In the genomic region with DNA sequence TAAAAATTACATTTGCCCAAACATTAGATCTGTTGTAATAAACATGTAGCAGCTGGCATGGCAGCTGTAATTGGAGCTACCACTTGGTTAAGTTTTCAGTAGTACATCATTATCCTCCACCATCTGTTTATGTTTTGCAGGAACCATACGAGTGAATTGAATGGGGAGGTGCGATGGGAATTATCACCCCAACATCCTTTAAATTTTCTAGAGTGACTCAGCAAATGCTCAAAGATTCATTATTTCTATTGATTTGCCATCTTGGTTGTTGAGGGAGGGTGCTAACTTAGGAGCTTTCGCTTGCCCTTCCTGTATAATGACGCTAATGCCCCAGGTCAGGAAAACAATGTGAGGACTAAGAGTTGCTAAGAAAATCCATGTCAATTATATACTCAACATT, we compare ENCODE assay signal across 25 cellular contexts. TPM values are rescaled to one million over a fixed set of nuclear protein-coding genes. Genes with fewer than 3 reads are reported as not detected.
DNase-seq lines count a peak whose midpoint lies in the region; ATAC-seq, FAIRE-seq and TF ChIP-seq lines count a peak whose summit lies in the region.
"Had no signal": no experiment of that assay in that cellular context is flagged by ENCODE, and none has a peak within 500 bp of the region (broad histone marks: within the 10 kb centered on the region; RNA-seq: fewer than 3 reads in every experiment).

No MANE protein-coding gene starts in this region.

- H3K36me3 ChIP-seq in K562 (ENCODE audit: control insufficient read depth, insufficient read depth, low read length), result no peaks in the 10 kb centered on the region
- H3K36me3 ChIP-seq: BLaER1, HAP-1, SJSA1 had no signal

- no peak overlapping the region for H3K4me2 ChIP-seq in K562 (ENCODE audit: insufficient read depth, low read length)
- H3K4me2 ChIP-seq: BLaER1, PC-9 had no signal

- no peak overlapping the region for H3K4me3 ChIP-seq in K562
- H3K4me3 ChIP-seq: BLaER1, HAP-1, PC-9, SJSA1 had no signal

- H3K79me2 ChIP-seq in K562 (ENCODE audit: control insufficient read depth, insufficient read depth, low read length), result no peaks in the 10 kb centered on the region

- H4K20me1 ChIP-seq in K562 (replicated peaks; ENCODE audit: control insufficient read depth, insufficient read depth, low read length), result no peaks in the 10 kb centered on the region
- H4K20me1 ChIP-seq: BLaER1 had no signal

- H3K27ac ChIP-seq in K562 (ENCODE audit: extremely low read depth, low read depth, low read length), result no peak overlapping the region
- H3K27ac ChIP-seq: 22Rv1, BLaER1, PC-9, SJSA1 had no signal

- no peak for FAIRE-seq in K562 (lab: Jason Lieb, UNC)
- FAIRE-seq: D721Med, G401.6 had no signal

- CTCF ChIA-PET in K562 (lab: Yijun Ruan, JAX; ENCODE audit: low intra/inter-chr PET ratio), result no interaction called here

- intact Hi-C loops in K562 (cut with micrococcal nuclease), result no loop called here

- POLR2A ChIA-PET in K562 (lab: Yijun Ruan, JAX), result interaction anchor here (2.7 kb wide), 1 partner anchor 9 kb away, joined by 14 read pairs; no protein-coding TSS in a partner anchor

- no peak overlapping the region for H2AFZ ChIP-seq in K562 (ENCODE audit: low read depth, low read length)
- H2AFZ ChIP-seq: PC-9 had no signal

- no peak for TF ChIP-seq POLR2A in K562 (conservative IDR thresholded peaks at IDR 0.05)

- WGBS in K562 (ENCODE audit: insufficient coverage, low coverage, missing lambda C conversion rate), result 74% methylated on average over 4 of the region's 4 CpGs

- peaks cover 24 to 29% of the 10 kb centered on the region in 2 experiments for H3K4me1 ChIP-seq in K562 (replicated peaks in 1 of 2; ENCODE audit: control insufficient read depth in 2 of 2, insufficient read depth in 2 of 2, low read length in 2 of 2)
- H3K4me1 ChIP-seq: HAP-1, SJSA1 had no signal

- BruUV-seq in K562 (replicated peaks; lab: Mats Ljungman, UMichigan), result no TSS peak

- no peak overlapping the region for H3K9ac ChIP-seq in K562 (ENCODE audit: insufficient read depth in 1 of 2, low read depth in 2 of 2, low read length in 2 of 2)
- H3K9ac ChIP-seq: BLaER1 had no signal

- no peak for TF ChIP-seq CTCF in K562 (IDR thresholded peaks at IDR 0.05 in 2 of 3, conservative IDR thresholded peaks at IDR 0.05 in 1 of 3; ENCODE audit: insufficient read depth in 2 of 3, low read depth in 1 of 3, low read length in 3 of 3)

- TF ChIP-seq RAD21 in K562 (CRISPR knock-in tag; conservative IDR thresholded peaks at IDR 0.05 in 1 of 2, IDR thresholded peaks at IDR 0.05 in 1 of 2), result no peak

- no peak for TF ChIP-seq EP300 in K562 (IDR thresholded peaks at IDR 0.05; ENCODE audit: low read length)

- 0 out of 2 replicates have a peak, but pooled peaks cover 6% of the 10 kb centered on the region for H3K9me3 ChIP-seq in K562 (replicated peaks; ENCODE audit: control insufficient read depth, insufficient read depth, low read depth, low read length)

- H3K27me3 ChIP-seq in K562 (ENCODE audit: control insufficient read depth in 2 of 2, insufficient read depth in 2 of 2, low read length in 2 of 2), result no peaks in the 10 kb centered on the region
- H3K27me3 ChIP-seq: BLaER1 had no signal

- in situ Hi-C loops in K562 (cut with MboI), result no loop called here

- ATAC-seq in K562 (no peak), SK-N-SH treated with all-trans-retinoic acid at 6 μM for 48 hours (no peak)
- ATAC-seq: Right ventricle myocardium inferior had no signal

- H3K9me1 ChIP-seq in K562 (ENCODE audit: control insufficient read depth, insufficient read depth, low read length), result no peaks in the 10 kb centered on the region

- DNase-seq in NCI-H2107 treated with DMSO at 0.1 percent for 48 hours (lab: John Stamatoyannopoulos, UW; ENCODE audit: unreplicated experiment) (peak; percentile 13), NCI-H2107 (lab: John Stamatoyannopoulos, UW) (no peak), NCI-H1694 (lab: John Stamatoyannopoulos, UW) (peak; percentile 91), NCI-H524 (lab: John Stamatoyannopoulos, UW) (peak; percentile 95 to 99), K562 (ENCODE audit: extremely low read depth in 1 of 4, low spot score in 3 of 4) (no peak), hypothalamus (lab: John Stamatoyannopoulos, UW) (no peak)
- DNase-seq in stimulated activated CD4-positive, alpha-beta T cell treated with anti-CD3 and anti-CD28 coated beads, Interleukin-12 subunit alpha, Interleukin-12 subunit beta, amount 100 ng/mL, for 4 hours, result no peak
- DNase-seq: CD4-positive, CD25-positive, alpha-beta regulatory T cell; GOT3; HFFc6; Karpas-422; NCI-H1092 treated with DMSO at 0.1 percent for 48 hours; NCI-H1436; NCI-H1930; NCI-H510A; NCI-H774; PC-9 had no signal

TF ChIP-seq in K562, 482 proteins besides CTCF, POLR2A, EP300 and RAD21:
- TF ChIP-seq, protein P1, sequence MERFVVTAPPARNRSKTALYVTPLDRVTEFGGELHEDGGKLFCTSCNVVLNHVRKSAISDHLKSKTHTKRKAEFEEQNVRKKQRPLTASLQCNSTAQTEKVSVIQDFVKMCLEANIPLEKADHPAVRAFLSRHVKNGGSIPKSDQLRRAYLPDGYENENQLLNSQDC (CRISPR knock-in tag; IDR thresholded peaks at IDR 0.05), result no peak
- TF ChIP-seq MAFG (tag; conservative IDR thresholded peaks at IDR 0.05), result peak; percentile 48
- 0 out of 2 replicates have a peak, but pooled peaks have one; percentile 27 for TF ChIP-seq NFE2L1 (tag; IDR thresholded peaks at IDR 0.05; ENCODE audit: borderline replicate concordance, low read depth)

TF ChIP-seq in SK-N-SH treated with all-trans-retinoic acid at 6 μM for 48 hours, 23 proteins besides CTCF, POLR2A, EP300 and RAD21:
- no peak for TF ChIP-seq OSR1 (CRISPR knock-in tag; IDR thresholded peaks at IDR 0.05)
- TF ChIP-seq, protein P2, sequence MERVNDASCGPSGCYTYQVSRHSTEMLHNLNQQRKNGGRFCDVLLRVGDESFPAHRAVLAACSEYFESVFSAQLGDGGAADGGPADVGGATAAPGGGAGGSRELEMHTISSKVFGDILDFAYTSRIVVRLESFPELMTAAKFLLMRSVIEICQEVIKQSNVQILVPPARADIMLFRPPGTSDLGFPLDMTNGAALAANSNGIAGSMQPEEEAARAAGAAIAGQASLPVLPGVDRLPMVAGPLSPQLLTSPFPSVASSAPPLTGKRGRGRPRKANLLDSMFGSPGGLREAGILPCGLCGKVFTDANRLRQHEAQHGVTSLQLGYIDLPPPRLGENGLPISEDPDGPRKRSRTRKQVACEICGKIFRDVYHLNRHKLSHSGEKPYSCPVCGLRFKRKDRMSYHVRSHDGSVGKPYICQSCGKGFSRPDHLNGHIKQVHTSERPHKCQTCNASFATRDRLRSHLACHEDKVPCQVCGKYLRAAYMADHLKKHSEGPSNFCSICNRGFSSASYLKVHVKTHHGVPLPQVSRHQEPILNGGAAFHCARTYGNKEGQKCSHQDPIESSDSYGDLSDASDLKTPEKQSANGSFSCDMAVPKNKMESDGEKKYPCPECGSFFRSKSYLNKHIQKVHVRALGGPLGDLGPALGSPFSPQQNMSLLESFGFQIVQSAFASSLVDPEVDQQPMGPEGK (CRISPR knock-in tag; IDR thresholded peaks at IDR 0.05; ENCODE audit: borderline replicate concordance), result no peak
- no peak for TF ChIP-seq SNAI2 (CRISPR knock-in tag; IDR thresholded peaks at IDR 0.05)
TF ChIP-seq in SK-N-SH treated with all-trans-retinoic acid at 6 μM for 48 hours: peak in this region for 0.

RNA-seq across cellular contexts. Expression of a gene that starts 32.5 kb away (rescaled TPM):
- 0.14 and 0.16 TPM in 2 replicates for total RNA-seq in K562 (2011; cell fraction: chromatin; rRNA removed; ENCODE audit: low replicate concordance)
- total RNA-seq in K562 (2011; cell fraction: nucleolus; rRNA removed), result under 0.01 TPM in 2 replicates
- total RNA-seq in K562 (2011; cell fraction: nucleoplasm; rRNA removed), result 0.07 and 0.23 TPM in 2 replicates
- total RNA-seq in K562 (2014; rRNA removed), result not detected in 2 replicates
- not detected in 2 replicates for total RNA-seq in K562 (2014; rRNA removed; fragmentation: Illumina TruSeq; extraction: Trizol)
- total RNA-seq in K562 (2015; rRNA removed; fragmentation: Illumina TruSeq; extraction: Trizol), result not detected in 2 replicates
- not detected in 2 replicates for total RNA-seq in K562 (2021)
- 0.01 and 0.03 TPM in 2 replicates for polyA plus RNA-seq in K562 (2011; rRNA removed)
- 0.04 TPM in 1 of 2 replicates, not detected in the other for polyA plus RNA-seq in K562 (2011; cell fraction: cytosol; rRNA removed)
- polyA plus RNA-seq in K562 (2011; cell fraction: nucleus; rRNA removed), result 0.13 and 0.34 TPM in 2 replicates
- 0.01 and 0.03 TPM in 2 replicates for polyA plus RNA-seq in K562 (2012)
- not detected in 2 replicates for polyA plus RNA-seq in K562 (2014; fragmentation: Illumina TruSeq; extraction: Trizol)
- not detected for polyA plus RNA-seq in K562 (2014; fragmentation: Nextera tagmentation; extraction: Ambion mirVana)
- not detected in 2 replicates for polyA plus RNA-seq in K562 (2014; rRNA removed)
- 0.04 TPM in 1 of 2 replicates, not detected in the other for polyA minus RNA-seq in K562 (2011; rRNA and poly(A)+ RNA removed)
- polyA minus RNA-seq in K562 (2011; cell fraction: cytosol; rRNA and poly(A)+ RNA removed), result not detected in 2 replicates
- under 0.01 TPM in 1 of 2 replicates, not detected in the other for polyA minus RNA-seq in K562 (2011; cell fraction: nucleus; rRNA and poly(A)+ RNA removed)
- total RNA-seq: CD4-positive, CD25-positive, alpha-beta regulatory T cell; Right ventricle myocardium inferior; SJSA1 had no signal
- polyA plus RNA-seq: CD4-positive, CD25-positive, alpha-beta regulatory T cell had no signal

RNA-seq across cellular contexts. Expression of a gene that starts 51.7 kb away (rescaled TPM):
- total RNA-seq in K562 (2011; cell fraction: chromatin; rRNA removed; ENCODE audit: low replicate concordance), result not detected in 2 replicates
- not detected in 2 replicates for total RNA-seq in K562 (2011; cell fraction: nucleolus; rRNA removed)
- total RNA-seq in K562 (2011; cell fraction: nucleoplasm; rRNA removed), result not detected in 2 replicates
- total RNA-seq in K562 (2014; rRNA removed) (not detected in 2 replicates), K562 (2014; rRNA removed; fragmentation: Illumina TruSeq; extraction: Trizol) (not detected in 2 replicates), K562 (2015; rRNA removed; fragmentation: Illumina TruSeq; extraction: Trizol) (not detected in 2 replicates), K562 (2021) (not detected in 2 replicates)
- polyA plus RNA-seq in K562 (2011; rRNA removed) (not detected in 2 replicates), K562 (2014; fragmentation: Illumina TruSeq; extraction: Trizol) (not detected in 2 replicates), K562 (2014; fragmentation: Nextera tagmentation; extraction: Ambion mirVana) (not detected), K562 (2014; rRNA removed) (not detected in 2 replicates)
- polyA plus RNA-seq in K562 (2011; cell fraction: cytosol; rRNA removed), result not detected in 2 replicates
- polyA plus RNA-seq in K562 (2011; cell fraction: nucleus; rRNA removed), result not detected in 2 replicates
- polyA plus RNA-seq in K562 (2012), result not detected in 2 replicates
- not detected in 2 replicates for polyA minus RNA-seq in K562 (2011; rRNA and poly(A)+ RNA removed)
- not detected in 2 replicates for polyA minus RNA-seq in K562 (2011; cell fraction: cytosol; rRNA and poly(A)+ RNA removed)
- not detected in 2 replicates for polyA minus RNA-seq in K562 (2011; cell fraction: nucleus; rRNA and poly(A)+ RNA removed)
- total RNA-seq: CD4-positive, CD25-positive, alpha-beta regulatory T cell; PC-9; SJSA1 had no signal

Comparison
In these comparisons a context has a peak if more than half of its experiments do, and no peak if none do; other contexts are left out.
1. DNase-seq: peak in NCI-H2107 treated with DMSO at 0.1 percent for 48 hours (single experiment), NCI-H1694 (single experiment) and NCI-H524 (2 of 2); none in NCI-H2107 (single experiment), K562 (0 of 4), hypothalamus (0 of 51) and stimulated activated CD4-positive, alpha-beta T cell treated with anti-CD3 and anti-CD28 coated beads, Interleukin-12 subunit alpha, Interleukin-12 subunit beta, amount 100 ng/mL, for 4 hours (single experiment).